Comparison of ENCODE assay signal across 14 cellular contexts in the genomic region with DNA sequence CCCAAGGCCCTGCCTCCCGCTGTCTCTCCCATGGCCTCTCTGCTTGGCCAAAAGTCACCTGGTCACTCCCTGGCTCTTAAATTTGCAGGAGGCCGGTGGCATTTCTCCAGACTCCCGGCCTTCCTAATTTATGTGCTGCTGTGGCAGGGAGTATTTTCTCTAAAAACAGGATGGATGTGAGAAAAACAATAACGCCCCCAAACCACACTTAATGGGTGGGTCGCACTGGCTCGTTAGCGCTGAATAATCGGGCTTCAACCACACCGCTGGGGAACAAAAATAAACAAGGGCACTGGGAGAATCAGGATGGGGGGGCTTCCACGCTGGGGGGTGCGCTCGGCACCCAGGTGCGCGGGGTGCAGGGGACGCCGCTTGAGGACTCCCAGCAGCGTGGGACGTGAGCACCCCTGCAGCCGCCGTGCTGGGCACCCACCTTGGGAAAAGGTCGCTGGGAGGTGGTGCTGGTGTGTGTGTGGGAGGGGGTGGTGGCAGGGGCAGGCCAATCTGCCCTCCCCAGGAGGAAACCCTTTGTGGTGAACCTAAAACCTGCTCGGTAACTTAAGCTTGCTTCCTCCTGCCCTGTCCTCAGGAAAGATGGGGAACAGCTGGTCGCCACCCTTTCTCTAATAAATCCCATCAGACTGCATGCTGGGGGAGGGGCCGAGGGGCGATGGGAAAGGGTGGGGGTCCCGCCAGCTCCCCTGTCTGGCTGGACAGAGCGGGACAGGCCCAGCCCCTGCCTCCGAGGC.
"Had no signal": no experiment of that assay in that cellular context is flagged by ENCODE, and none has a peak within 500 bp of the region (broad histone marks: within the 10 kb centered on the region; RNA-seq: fewer than 3 reads in every experiment).

No MANE protein-coding gene starts in this region.

- H3K4me3 Mint-ChIP-seq: activated CD4-positive, alpha-beta T cell treated with anti-CD3 and anti-CD28 coated beads for 36 hours; activated CD8-positive, alpha-beta T cell treated with anti-CD3 and anti-CD28 coated beads for 36 hours; activated naive CD8-positive, alpha-beta T cell treated with anti-CD3 and anti-CD28 coated beads, Interleukin-2, amount 10 ng/mL, durations not matched to agents 7 days and 5 days; activated T-cell treated with anti-CD3 and anti-CD28 coated beads, Interleukin-2, amount 50 U/mL, for 72 hours; stimulated activated memory B cell treated with anti-CD40 and anti-IgM and Interleukin-4, amounts not matched to agents 10 μg/mL and 1 μg/mL and 100 μg/mL, for 72 hours had no signal

- H3K9me3 Mint-ChIP-seq: activated CD8-positive, alpha-beta T cell treated with anti-CD3 and anti-CD28 coated beads for 36 hours; activated naive CD8-positive, alpha-beta T cell treated with anti-CD3 and anti-CD28 coated beads, Interleukin-2, amount 10 ng/mL, durations not matched to agents 7 days and 5 days; activated T-cell treated with anti-CD3 and anti-CD28 coated beads, Interleukin-2, amount 50 U/mL, for 72 hours; stimulated activated memory B cell treated with anti-CD40 and anti-IgM and Interleukin-4, amounts not matched to agents 10 μg/mL and 1 μg/mL and 100 μg/mL, for 72 hours had no signal

- H3K27ac Mint-ChIP-seq: activated CD4-positive, alpha-beta T cell treated with anti-CD3 and anti-CD28 coated beads for 36 hours; activated CD8-positive, alpha-beta T cell treated with anti-CD3 and anti-CD28 coated beads for 36 hours; activated naive CD8-positive, alpha-beta T cell treated with anti-CD3 and anti-CD28 coated beads, Interleukin-2, amount 10 ng/mL, durations not matched to agents 7 days and 5 days; activated T-cell treated with anti-CD3 and anti-CD28 coated beads, Interleukin-2, amount 50 U/mL, for 72 hours; stimulated activated memory B cell treated with anti-CD40 and anti-IgM and Interleukin-4, amounts not matched to agents 10 μg/mL and 1 μg/mL and 100 μg/mL, for 72 hours had no signal

- H3K9me3 ChIP-seq: heart left ventricle, right lobe of liver, tibial artery, vagina had no signal

- H3K36me3 Mint-ChIP-seq: activated naive CD8-positive, alpha-beta T cell treated with anti-CD3 and anti-CD28 coated beads, Interleukin-2, amount 10 ng/mL, durations not matched to agents 7 days and 5 days; stimulated activated memory B cell treated with anti-CD40 and anti-IgM and Interleukin-4, amounts not matched to agents 10 μg/mL and 1 μg/mL and 100 μg/mL, for 72 hours had no signal

- H3K27me3 ChIP-seq: right lobe of liver had no signal

- H3K36me3 ChIP-seq: heart left ventricle, right lobe of liver, tibial artery, vagina had no signal

- H3K27ac ChIP-seq: foreskin keratinocyte, heart left ventricle, right lobe of liver, tibial artery, vagina had no signal

- H3K4me1 ChIP-seq: foreskin keratinocyte, heart left ventricle, right lobe of liver, tibial artery had no signal

- DNase-seq: activated CD4-positive, alpha-beta T cell treated with anti-CD3 and anti-CD28 coated beads for 36 hours; activated CD8-positive, alpha-beta memory T cell treated with anti-CD3 and anti-CD28 coated beads, Interleukin-2, amount 50 U/mL, for 4 hours; activated CD8-positive, alpha-beta T cell treated with anti-CD3 and anti-CD28 coated beads for 36 hours; activated gamma-delta T cell treated with Interleukin-2 at 50 U/mL for 16 hours; activated naive CD8-positive, alpha-beta T cell treated with anti-CD3 and anti-CD28 coated beads, Interleukin-2, amount 10 ng/mL, durations not matched to agents 7 days and 5 days; activated T-cell treated with anti-CD3 and anti-CD28 coated beads, Interleukin-2, amount 50 U/mL, for 72 hours; anterior cingulate cortex; foreskin keratinocyte; stimulated activated CD4-positive, alpha-beta T cell treated with anti-CD3 and anti-CD28 coated beads, Interleukin-1b, Interleukin-23, amount 100 ng/mL, for 48 hours; tibial artery had no signal

- H3K4me1 Mint-ChIP-seq: activated CD4-positive, alpha-beta T cell treated with anti-CD3 and anti-CD28 coated beads for 36 hours; activated naive CD8-positive, alpha-beta T cell treated with anti-CD3 and anti-CD28 coated beads, Interleukin-2, amount 10 ng/mL, durations not matched to agents 7 days and 5 days; stimulated activated memory B cell treated with anti-CD40 and anti-IgM and Interleukin-4, amounts not matched to agents 10 μg/mL and 1 μg/mL and 100 μg/mL, for 72 hours had no signal

- H3K4me3 ChIP-seq: heart left ventricle, right lobe of liver, tibial artery, vagina had no signal
